Comparison of ENCODE assay signal across 20 cellular contexts in genomic region chr12:104544836-104545235, GRCh38.
A peak's percentile ranks its signal among the peaks of the same experiment; 100 is the strongest.
DNase-seq lines count a peak whose midpoint lies in the region; ATAC-seq and TF ChIP-seq lines count a peak whose summit lies in the region.
"Had no signal": no experiment of that assay in that cellular context is flagged by ENCODE, and none has a peak within 500 bp of the region (broad histone marks: within the 10 kb centered on the region; RNA-seq: fewer than 3 reads in every experiment).

No MANE protein-coding gene starts in this region.

- H3K79me2 ChIP-seq in H9 (ENCODE audit: insufficient read depth, low read length), result no peaks in the 10 kb centered on the region

- TF ChIP-seq POLR2A in spleen (IDR thresholded peaks at IDR 0.05), result no peak

- no peaks in the 10 kb centered on the region for H3K79me1 ChIP-seq in H9 (ENCODE audit: insufficient read depth, low read depth, low read length, poor library complexity, severe bottlenecking)

- no peak overlapping the region for H3T11ph ChIP-seq in H9 (ENCODE audit: low read length)

- H3K27me3 Mint-ChIP-seq in CD4-positive, alpha-beta T cell, result no peaks in the 10 kb centered on the region
- H3K27me3 Mint-ChIP-seq in H9 (ENCODE audit: low read depth), result peaks cover 16% of the 10 kb centered on the region
- H3K27me3 Mint-ChIP-seq in dendritic cell treated with granulocyte-macrophage colony-stimulating factor and Interleukin-4, amounts not matched to agents 40 ng/mL and 50 ng/mL, for 4 days, result no peaks in the 10 kb centered on the region
- H3K27me3 Mint-ChIP-seq: CD8-positive, alpha-beta memory T cell; IgD-negative memory B cell had no signal

- H3K23me2 ChIP-seq in H9 (ENCODE audit: insufficient read length, low read depth, low read length, poor library complexity, severe bottlenecking), result no peaks in the 10 kb centered on the region

- H3K4me2 ChIP-seq in H9 (ENCODE audit: insufficient read depth, insufficient read length, low read length), result no peak overlapping the region

- H4K91ac ChIP-seq in H9 (ENCODE audit: insufficient read length, low read depth, low read length), result no peak overlapping the region

- no peaks in the 10 kb centered on the region for H3K9me3 Mint-ChIP-seq in CD4-positive, alpha-beta T cell
- H3K9me3 Mint-ChIP-seq in H9, result no peaks in the 10 kb centered on the region
- no peaks in the 10 kb centered on the region for H3K9me3 Mint-ChIP-seq in dendritic cell treated with granulocyte-macrophage colony-stimulating factor and Interleukin-4, amounts not matched to agents 40 ng/mL and 50 ng/mL, for 4 days
- H3K9me3 Mint-ChIP-seq: CD8-positive, alpha-beta memory T cell; IgD-negative memory B cell had no signal

- CTCF ChIA-PET in CD4-positive, alpha-beta T cell (lab: Charles Lee), result no interaction called here

- H4K8ac ChIP-seq in H9 (replicated peaks; ENCODE audit: insufficient read length, low read depth, low read length), result no peak overlapping the region

- H3K4me3 Mint-ChIP-seq in CD4-positive, alpha-beta T cell, result peak overlapping the region; percentile 3
- H3K4me3 Mint-ChIP-seq in H9, result no peak overlapping the region
- no peak overlapping the region for H3K4me3 Mint-ChIP-seq in dendritic cell treated with granulocyte-macrophage colony-stimulating factor and Interleukin-4, amounts not matched to agents 40 ng/mL and 50 ng/mL, for 4 days
- H3K4me3 Mint-ChIP-seq: CD8-positive, alpha-beta memory T cell had no signal

- no peak overlapping the region for H3K9ac ChIP-seq in H9 (ENCODE audit: extremely low read depth, insufficient read length, low read length)

- POLR2A ChIA-PET in CD4-positive, alpha-beta T cell (lab: Charles Lee), result no interaction called here

- H3K4me1 Mint-ChIP-seq in CD4-positive, alpha-beta T cell (ENCODE audit: low read depth), result peaks cover 68% of the 10 kb centered on the region
- H3K4me1 Mint-ChIP-seq in H9, result peaks cover 23 to 30% of the 10 kb centered on the region in 2 experiments
- H3K4me1 Mint-ChIP-seq in dendritic cell treated with granulocyte-macrophage colony-stimulating factor and Interleukin-4, amounts not matched to agents 40 ng/mL and 50 ng/mL, for 4 days (ENCODE audit: low read depth), result peaks cover 70% of the 10 kb centered on the region

- H3K27ac ChIP-seq in CD4-positive, alpha-beta T cell (ENCODE audit: low read depth, low read length), result no peak overlapping the region
- H3K27ac ChIP-seq in H9 (ENCODE audit: insufficient read length, low read depth, low read length) (no peak overlapping the region), neutrophil (peak overlapping the region; percentile 76), spleen (no peak overlapping the region)
- H3K27ac ChIP-seq: SJCRH30 had no signal

- no peak overlapping the region for H2AFZ ChIP-seq in H9 (ENCODE audit: low read length)

- TF ChIP-seq CTCF in CD4-positive, alpha-beta T cell (IDR thresholded peaks at IDR 0.05), result no peak
- TF ChIP-seq CTCF in H9 (conservative IDR thresholded peaks at IDR 0.05), result no peak
- no peak for TF ChIP-seq CTCF in neutrophil (IDR thresholded peaks at IDR 0.05)
- no peak for TF ChIP-seq CTCF in spleen (IDR thresholded peaks at IDR 0.05 in 8 of 11, conservative IDR thresholded peaks at IDR 0.05 in 3 of 11)

- H3K36me3 Mint-ChIP-seq in CD4-positive, alpha-beta T cell (ENCODE audit: low read depth), result no peaks in the 10 kb centered on the region
- peaks cover 0 to 6% (median 3%) of the 10 kb centered on the region in 3 experiments; a peak in 1 of 7 replicates for H3K36me3 Mint-ChIP-seq in H9 (ENCODE audit: insufficient read depth in 1 of 3, low read depth in 3 of 3)
- H3K36me3 Mint-ChIP-seq in dendritic cell treated with granulocyte-macrophage colony-stimulating factor and Interleukin-4, amounts not matched to agents 40 ng/mL and 50 ng/mL, for 4 days (ENCODE audit: low read depth), result peaks cover 32% of the 10 kb centered on the region

- H2BK5ac ChIP-seq in H9 (ENCODE audit: insufficient read length, low read length), result no peak overlapping the region

- H3K4me3 ChIP-seq in neutrophil (ENCODE audit: low read depth in 1 of 2, low read length in 1 of 2) (no peak overlapping the region), spleen (no peak overlapping the region)
- H3K4me3 ChIP-seq: SJCRH30 had no signal

- ATAC-seq in CD4-positive, alpha-beta T cell (ENCODE audit: poor library complexity), result no peak
- ATAC-seq in HG03159 (IDR thresholded peaks at IDR 0.05; ENCODE audit: unreplicated experiment), result no peak

- DNase-seq in CD4-positive, alpha-beta T cell, result no peak
- no peak for DNase-seq in H9
- DNase-seq in spleen, result no peak
- DNase-seq in NCI-H2081 (lab: John Stamatoyannopoulos, UW), result no peak
- DNase-seq: Calu3; CD8-positive, alpha-beta memory T cell; DMS153; GDM1; MV-4-11; NCI-H1105 treated with DMSO at 0.1 percent for 48 hours; NCI-H1694 treated with DMSO at 0.1 percent for 48 hours; NCI-H345; NCI-H524; OCI-M1; SJCRH30; T-helper 1 cell had no signal

- H3K18ac ChIP-seq in H9 (ENCODE audit: insufficient read length, low read depth, low read length), result no peak overlapping the region

- no peaks in the 10 kb centered on the region for H3K9me3 ChIP-seq in CD4-positive, alpha-beta T cell (ENCODE audit: control insufficient read depth, low read length)
- H3K9me3 ChIP-seq in H9 (ENCODE audit: control insufficient read depth, low read depth, low read length) (no peaks in the 10 kb centered on the region), neutrophil (no peaks in the 10 kb centered on the region), spleen (no peaks in the 10 kb centered on the region)
- H3K9me3 ChIP-seq: SJCRH30 had no signal

- no peaks in the 10 kb centered on the region for H3K27me3 ChIP-seq in CD4-positive, alpha-beta T cell (ENCODE audit: control insufficient read depth, insufficient read depth, low read length)
- H3K27me3 ChIP-seq in H9 (ENCODE audit: insufficient read depth, low read length) (no peaks in the 10 kb centered on the region; the same call in 1 of the 2 replicates), neutrophil (no peaks in the 10 kb centered on the region), spleen (replicated peaks in 1 of 7) (no peaks in the 10 kb centered on the region)
- H3K27me3 ChIP-seq: SJCRH30 had no signal

- H3K36me3 ChIP-seq in neutrophil (no peaks in the 10 kb centered on the region), spleen (no peaks in the 10 kb centered on the region)
- H3K36me3 ChIP-seq: SJCRH30 had no signal

- H4K20me1 ChIP-seq in H9 (ENCODE audit: control insufficient read depth, insufficient read depth, insufficient read length), result no peaks in the 10 kb centered on the region

- no peak overlapping the region for H2AK5ac ChIP-seq in H9 (ENCODE audit: insufficient read length, low read length)

- intact Hi-C loops in CD4-positive, alpha-beta T cell (cut with DNase I, micrococcal nuclease), result no loop called here
- intact Hi-C loops in dendritic cell treated with granulocyte-macrophage colony-stimulating factor and Interleukin-4, amounts not matched to agents 40 ng/mL and 50 ng/mL, for 4 days (cut with micrococcal nuclease), result loop anchor here (5.0 kb wide), 1 partner anchor 88 kb away; the partner anchor contains the start of gene CHST11
- intact Hi-C loops in spleen (cut with DNase I; ENCODE audit: low total_unique reads), result no loop called here

- no peak overlapping the region for H3K27ac Mint-ChIP-seq in CD4-positive, alpha-beta T cell
- peak overlapping the region; percentile 47 to 89 (median 78); a peak in 1 of 7 replicates for H3K27ac Mint-ChIP-seq in H9
- peak overlapping the region; percentile 22 for H3K27ac Mint-ChIP-seq in dendritic cell treated with granulocyte-macrophage colony-stimulating factor and Interleukin-4, amounts not matched to agents 40 ng/mL and 50 ng/mL, for 4 days

- no peak overlapping the region for H4K5ac ChIP-seq in H9 (ENCODE audit: insufficient read length, low read depth, low read length)

- no peak overlapping the region for H2BK20ac ChIP-seq in H9 (ENCODE audit: low read depth, low read length, poor library complexity, severe bottlenecking)

- H3K4me1 ChIP-seq in H9 (ENCODE audit: insufficient read depth, low read length) (peaks cover 5% of the 10 kb centered on the region; the same call in 1 of the 2 replicates), neutrophil (ENCODE audit: control insufficient read depth in 1 of 2, insufficient read depth in 1 of 2, low read depth in 1 of 2, low read length in 1 of 2) (peaks cover 20 to 53% of the 10 kb centered on the region in 2 experiments), spleen (peaks cover 4 to 71% (median 15%) of the 10 kb centered on the region in 6 donors)
- H3K4me1 ChIP-seq: SJCRH30 had no signal

- no peak overlapping the region for H2BK120ac ChIP-seq in H9 (ENCODE audit: low read depth, low read length, poor library complexity, severe bottlenecking)

- no peak overlapping the region for H2BK12ac ChIP-seq in H9 (ENCODE audit: insufficient read length, low read depth, low read length)

- no peak overlapping the region for H2BK15ac ChIP-seq in H9 (ENCODE audit: low read depth, low read length)

- no peak overlapping the region for H3K4ac ChIP-seq in H9 (ENCODE audit: low read depth, low read length)

- no CpG with 5 or more reads among the region's 5 CpGs for WGBS in H9 (ENCODE audit: extremely low coverage, insufficient read length, low lambda C conversion rate)
- 91 to 94% (median 94%) methylated on average over 5 of the region's 5 CpGs for WGBS in spleen, 5 donors

- H3K56ac ChIP-seq in H9 (ENCODE audit: insufficient read length, low read depth, low read length), result no peak overlapping the region

- H3K23ac ChIP-seq in H9 (ENCODE audit: insufficient read length, low read depth, low read length), result no peak overlapping the region

- H3K14ac ChIP-seq in H9 (ENCODE audit: insufficient read depth, low read length), result no peak overlapping the region
